10 cellular contexts compared by ENCODE assay signal in the genomic region with DNA sequence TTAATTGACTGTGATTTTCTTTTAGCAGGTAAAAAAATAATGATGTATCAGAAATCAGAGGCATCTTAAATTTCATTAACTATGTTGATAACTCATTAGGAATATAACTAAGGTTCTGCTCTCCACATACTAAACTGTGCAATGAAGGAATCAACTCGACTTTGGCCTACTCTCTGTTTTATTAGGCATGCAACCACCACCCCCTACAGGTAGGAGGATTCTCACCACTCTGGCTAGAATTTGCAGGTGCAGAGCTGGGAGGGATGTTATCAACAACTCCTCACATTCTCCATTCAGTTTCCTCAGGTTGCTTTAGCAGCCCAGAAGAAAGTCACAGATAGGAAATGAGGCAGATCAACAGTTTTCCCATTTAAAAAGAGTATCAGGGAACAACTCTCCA.
DNase-seq lines count a peak whose midpoint lies in the region; TF ChIP-seq lines count a peak whose summit lies in the region.
"Had no signal": no experiment of that assay in that cellular context is flagged by ENCODE, and none has a peak within 500 bp of the region (broad histone marks: within the 10 kb centered on the region; RNA-seq: fewer than 3 reads in every experiment).

No MANE protein-coding gene starts in this region.

- H3K36me3 ChIP-seq in parathyroid adenoma (ENCODE audit: control insufficient read depth, insufficient read depth, low read length): no peaks in the 10 kb centered on the region

- no peak overlapping the region for H3K9ac ChIP-seq in parathyroid adenoma

- peak; percentile 10 for TF ChIP-seq CTCF in GM12864 (IDR thresholded peaks at IDR 0.05; ENCODE audit: low read depth, low read length, missing control alignments)
- TF ChIP-seq CTCF in epithelial cell of proximal tubule (conservative IDR thresholded peaks at IDR 0.05; ENCODE audit: low read depth, low read length): peak; percentile 69
- TF ChIP-seq CTCF in parathyroid adenoma (IDR thresholded peaks at IDR 0.05): peak; percentile 39

- H2AFZ ChIP-seq in parathyroid adenoma: no peak overlapping the region

- no peaks in the 10 kb centered on the region for H3K79me2 ChIP-seq in parathyroid adenoma

- no peaks in the 10 kb centered on the region for H3K4me1 ChIP-seq in parathyroid adenoma

- no peaks in the 10 kb centered on the region for H3K27me3 ChIP-seq in parathyroid adenoma (ENCODE audit: control insufficient read depth, insufficient read depth, low read length)

- no peak overlapping the region for H3K27ac ChIP-seq in parathyroid adenoma

- no peak for DNase-seq in GM12864 (ENCODE audit: low read depth)
- DNase-seq in NCI-H226: peak; percentile 32
- DNase-seq in epithelial cell of proximal tubule (ENCODE audit: low read depth): no peak
- DNase-seq in NCI-H2196 (lab: John Stamatoyannopoulos, UW; ENCODE audit: unreplicated experiment): no peak
- no peak for DNase-seq in central memory CD4-positive, alpha-beta T cell
- no peak for DNase-seq in GM19240 (ENCODE audit: insufficient read length, low spot score)
- no peak for DNase-seq in globus pallidus (ENCODE audit: low spot score)
- DNase-seq: activated B cell treated with CpG ODN at 0.5 μM for 24 hours, occipital lobe had no signal

- H3K4me3 ChIP-seq in GM12864 (ENCODE audit: low read depth, low read length) (no peak overlapping the region), epithelial cell of proximal tubule (ENCODE audit: low read depth, low read length) (no peak overlapping the region), parathyroid adenoma (ENCODE audit: low read depth, low read length) (no peak overlapping the region)

- no peak overlapping the region for H3K4me2 ChIP-seq in parathyroid adenoma (ENCODE audit: low read length)

- no peaks in the 10 kb centered on the region for H3K9me3 ChIP-seq in parathyroid adenoma (ENCODE audit: control insufficient read depth, low read length)

Comparison
In these comparisons a context has a peak if more than half of its experiments do, and no peak if none do; other contexts are left out.
1. CTCF ChIP-seq: peak in every context shown above with its lines; median percentile 69 in epithelial cell of proximal tubule; 39 in parathyroid adenoma; 10 in GM12864.